In the genomic region with DNA sequence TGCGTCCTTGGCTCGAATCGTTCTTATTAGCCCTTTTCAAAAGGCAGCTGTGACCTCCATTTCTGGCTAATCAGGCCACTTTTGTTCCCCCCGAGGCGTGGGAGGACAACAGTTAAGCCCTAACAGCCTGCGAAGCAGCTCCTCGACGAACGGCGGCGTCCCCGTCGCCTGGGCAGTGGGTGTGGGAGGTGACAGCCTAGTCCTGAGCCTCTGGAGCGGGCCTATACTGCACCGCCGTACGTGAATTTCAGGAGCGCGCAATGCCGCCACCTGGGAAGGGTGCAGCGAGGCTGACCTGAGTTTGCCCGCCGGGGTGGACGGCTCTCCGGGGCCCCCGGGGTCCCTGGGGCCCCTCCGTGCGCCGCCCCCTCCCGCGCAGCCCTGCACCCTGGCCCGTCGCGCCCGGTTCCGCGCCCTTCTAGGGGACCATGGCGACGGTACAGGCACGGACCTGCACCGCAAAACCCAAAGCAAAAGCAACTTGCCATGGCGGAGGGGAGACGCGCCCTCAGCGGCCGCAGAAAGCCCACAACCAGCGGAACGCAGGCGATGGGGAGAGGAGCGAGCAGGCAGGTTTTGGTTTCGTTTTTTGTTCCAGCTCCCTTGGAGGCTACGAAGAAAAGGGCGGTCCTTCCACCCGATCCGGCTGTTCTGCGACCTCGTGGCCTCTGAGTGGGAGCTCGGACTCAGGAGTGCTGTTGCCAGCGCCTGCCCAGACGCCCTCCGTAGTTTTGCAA, we compare ENCODE assay signal across 1 cellular context.
A peak's percentile ranks its signal among the peaks of the same experiment; 100 is the strongest.
TF ChIP-seq lines count a peak whose summit lies in the region.

RBM43 (minus strand) TSS at position 624 of the 737 bp plus-strand sequence; CDS start at position 488, 136 bp downstream.

TF ChIP-seq in K562, 482 proteins besides CTCF, POLR2A, EP300 and RAD21 (continued from another document and continues in another):
- TF ChIP-seq, protein P1, sequence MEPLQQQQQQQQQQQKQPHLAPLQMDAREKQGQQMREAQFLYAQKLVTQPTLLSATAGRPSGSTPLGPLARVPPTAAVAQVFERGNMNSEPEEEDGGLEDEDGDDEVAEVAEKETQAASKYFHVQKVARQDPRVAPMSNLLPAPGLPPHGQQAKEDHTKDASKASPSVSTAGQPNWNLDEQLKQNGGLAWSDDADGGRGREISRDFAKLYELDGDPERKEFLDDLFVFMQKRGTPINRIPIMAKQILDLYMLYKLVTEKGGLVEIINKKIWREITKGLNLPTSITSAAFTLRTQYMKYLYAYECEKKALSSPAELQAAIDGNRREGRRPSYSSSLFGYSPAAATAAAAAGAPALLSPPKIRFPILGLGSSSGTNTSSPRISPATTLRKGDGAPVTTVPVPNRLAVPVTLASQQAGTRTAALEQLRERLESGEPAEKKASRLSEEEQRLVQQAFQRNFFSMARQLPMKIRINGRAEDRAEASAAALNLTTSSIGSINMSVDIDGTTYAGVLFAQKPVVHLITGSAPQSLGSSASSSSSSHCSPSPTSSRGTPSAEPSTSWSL (CRISPR knock-in tag; IDR thresholded peaks at IDR 0.05; ENCODE audit: borderline replicate concordance) = no peak
- TF ChIP-seq E2F8 (IDR thresholded peaks at IDR 0.05; ENCODE audit: low read depth, partially characterized antibody) = no peak
- TF ChIP-seq MAFK (IDR thresholded peaks at IDR 0.05; ENCODE audit: low read length) = no peak
- TF ChIP-seq HOXB6 (CRISPR knock-in tag; IDR thresholded peaks at IDR 0.05; ENCODE audit: borderline replicate concordance) = no peak
- TF ChIP-seq BCL6 (CRISPR knock-in tag; IDR thresholded peaks at IDR 0.05) = no peak
- TF ChIP-seq TCF7 (IDR thresholded peaks at IDR 0.05; ENCODE audit: borderline replicate concordance) = no peak; the same call in 1 of the 2 replicates
- TF ChIP-seq BRCA1 (IDR thresholded peaks at IDR 0.05) = no peak
- no peak for TF ChIP-seq BRCA1 (CRISPR knock-in tag; IDR thresholded peaks at IDR 0.05)
- TF ChIP-seq, protein P2, sequence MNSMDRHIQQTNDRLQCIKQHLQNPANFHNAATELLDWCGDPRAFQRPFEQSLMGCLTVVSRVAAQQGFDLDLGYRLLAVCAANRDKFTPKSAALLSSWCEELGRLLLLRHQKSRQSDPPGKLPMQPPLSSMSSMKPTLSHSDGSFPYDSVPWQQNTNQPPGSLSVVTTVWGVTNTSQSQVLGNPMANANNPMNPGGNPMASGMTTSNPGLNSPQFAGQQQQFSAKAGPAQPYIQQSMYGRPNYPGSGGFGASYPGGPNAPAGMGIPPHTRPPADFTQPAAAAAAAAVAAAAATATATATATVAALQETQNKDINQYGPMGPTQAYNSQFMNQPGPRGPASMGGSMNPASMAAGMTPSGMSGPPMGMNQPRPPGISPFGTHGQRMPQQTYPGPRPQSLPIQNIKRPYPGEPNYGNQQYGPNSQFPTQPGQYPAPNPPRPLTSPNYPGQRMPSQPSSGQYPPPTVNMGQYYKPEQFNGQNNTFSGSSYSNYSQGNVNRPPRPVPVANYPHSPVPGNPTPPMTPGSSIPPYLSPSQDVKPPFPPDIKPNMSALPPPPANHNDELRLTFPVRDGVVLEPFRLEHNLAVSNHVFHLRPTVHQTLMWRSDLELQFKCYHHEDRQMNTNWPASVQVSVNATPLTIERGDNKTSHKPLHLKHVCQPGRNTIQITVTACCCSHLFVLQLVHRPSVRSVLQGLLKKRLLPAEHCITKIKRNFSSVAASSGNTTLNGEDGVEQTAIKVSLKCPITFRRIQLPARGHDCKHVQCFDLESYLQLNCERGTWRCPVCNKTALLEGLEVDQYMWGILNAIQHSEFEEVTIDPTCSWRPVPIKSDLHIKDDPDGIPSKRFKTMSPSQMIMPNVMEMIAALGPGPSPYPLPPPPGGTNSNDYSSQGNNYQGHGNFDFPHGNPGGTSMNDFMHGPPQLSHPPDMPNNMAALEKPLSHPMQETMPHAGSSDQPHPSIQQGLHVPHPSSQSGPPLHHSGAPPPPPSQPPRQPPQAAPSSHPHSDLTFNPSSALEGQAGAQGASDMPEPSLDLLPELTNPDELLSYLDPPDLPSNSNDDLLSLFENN (IDR thresholded peaks at IDR 0.05; ENCODE audit: low read depth in 2 of 2, low read length in 2 of 2) = no peak
- no peak for TF ChIP-seq NFE2 (IDR thresholded peaks at IDR 0.05; ENCODE audit: low read depth)
- no peak for TF ChIP-seq STAT5B (CRISPR knock-in tag; IDR thresholded peaks at IDR 0.05)
- TF ChIP-seq ZKSCAN1 (IDR thresholded peaks at IDR 0.05; ENCODE audit: low read depth, low read length) = no peak; the same call in 1 of the 2 replicates
- no peak for TF ChIP-seq HMG20B (CRISPR knock-in tag; IDR thresholded peaks at IDR 0.05)
- TF ChIP-seq, protein P3, sequence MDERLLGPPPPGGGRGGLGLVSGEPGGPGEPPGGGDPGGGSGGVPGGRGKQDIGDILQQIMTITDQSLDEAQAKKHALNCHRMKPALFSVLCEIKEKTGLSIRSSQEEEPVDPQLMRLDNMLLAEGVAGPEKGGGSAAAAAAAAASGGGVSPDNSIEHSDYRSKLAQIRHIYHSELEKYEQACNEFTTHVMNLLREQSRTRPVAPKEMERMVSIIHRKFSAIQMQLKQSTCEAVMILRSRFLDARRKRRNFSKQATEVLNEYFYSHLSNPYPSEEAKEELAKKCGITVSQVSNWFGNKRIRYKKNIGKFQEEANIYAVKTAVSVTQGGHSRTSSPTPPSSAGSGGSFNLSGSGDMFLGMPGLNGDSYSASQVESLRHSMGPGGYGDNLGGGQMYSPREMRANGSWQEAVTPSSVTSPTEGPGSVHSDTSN (CRISPR knock-in tag; IDR thresholded peaks at IDR 0.05; ENCODE audit: low read depth) = no peak
- TF ChIP-seq, protein P3 (tag; conservative IDR thresholded peaks at IDR 0.05; ENCODE audit: low read depth) = no peak
- TF ChIP-seq ERF (CRISPR knock-in tag; IDR thresholded peaks at IDR 0.05) = no peak; the same call in 1 of the 2 replicates
- TF ChIP-seq MIER1 (IDR thresholded peaks at IDR 0.05; ENCODE audit: low read depth) = no peak
- TF ChIP-seq SMAD4 (CRISPR knock-in tag; conservative IDR thresholded peaks at IDR 0.05) = peak; percentile 69
- no peak for TF ChIP-seq POLR3A (IDR thresholded peaks at IDR 0.05; ENCODE audit: borderline replicate concordance, extremely low read depth, insufficient read depth, insufficient read length)
- peak; percentile 88 for TF ChIP-seq ZBTB1 (CRISPR knock-in tag; IDR thresholded peaks at IDR 0.05; ENCODE audit: borderline replicate concordance, low read depth)
- TF ChIP-seq RHOXF2B (CRISPR knock-in tag; conservative IDR thresholded peaks at IDR 0.05) = no peak
- no peak for TF ChIP-seq SLC30A9 (CRISPR knock-in tag; IDR thresholded peaks at IDR 0.05)
- TF ChIP-seq MYNN (IDR thresholded peaks at IDR 0.05) = no peak
- TF ChIP-seq MYNN (CRISPR knock-in tag; IDR thresholded peaks at IDR 0.05) = no peak
- TF ChIP-seq RERE (CRISPR knock-in tag; IDR thresholded peaks at IDR 0.05; ENCODE audit: borderline replicate concordance) = 0 out of 2 replicates have a peak, but pooled peaks have one; percentile 69
- TF ChIP-seq HMGN3 (IDR thresholded peaks at IDR 0.05; ENCODE audit: borderline replicate concordance, extremely low read depth, insufficient read length, low read depth, low read length) = peak; percentile 66
- TF ChIP-seq, protein P4, sequence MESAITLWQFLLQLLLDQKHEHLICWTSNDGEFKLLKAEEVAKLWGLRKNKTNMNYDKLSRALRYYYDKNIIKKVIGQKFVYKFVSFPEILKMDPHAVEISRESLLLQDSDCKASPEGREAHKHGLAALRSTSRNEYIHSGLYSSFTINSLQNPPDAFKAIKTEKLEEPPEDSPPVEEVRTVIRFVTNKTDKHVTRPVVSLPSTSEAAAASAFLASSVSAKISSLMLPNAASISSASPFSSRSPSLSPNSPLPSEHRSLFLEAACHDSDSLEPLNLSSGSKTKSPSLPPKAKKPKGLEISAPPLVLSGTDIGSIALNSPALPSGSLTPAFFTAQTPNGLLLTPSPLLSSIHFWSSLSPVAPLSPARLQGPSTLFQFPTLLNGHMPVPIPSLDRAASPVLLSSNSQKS (CRISPR knock-in tag; IDR thresholded peaks at IDR 0.05) = no peak
- TF ChIP-seq SMARCC2 (IDR thresholded peaks at IDR 0.05; ENCODE audit: low read depth) = no peak
- TF ChIP-seq, protein P5, sequence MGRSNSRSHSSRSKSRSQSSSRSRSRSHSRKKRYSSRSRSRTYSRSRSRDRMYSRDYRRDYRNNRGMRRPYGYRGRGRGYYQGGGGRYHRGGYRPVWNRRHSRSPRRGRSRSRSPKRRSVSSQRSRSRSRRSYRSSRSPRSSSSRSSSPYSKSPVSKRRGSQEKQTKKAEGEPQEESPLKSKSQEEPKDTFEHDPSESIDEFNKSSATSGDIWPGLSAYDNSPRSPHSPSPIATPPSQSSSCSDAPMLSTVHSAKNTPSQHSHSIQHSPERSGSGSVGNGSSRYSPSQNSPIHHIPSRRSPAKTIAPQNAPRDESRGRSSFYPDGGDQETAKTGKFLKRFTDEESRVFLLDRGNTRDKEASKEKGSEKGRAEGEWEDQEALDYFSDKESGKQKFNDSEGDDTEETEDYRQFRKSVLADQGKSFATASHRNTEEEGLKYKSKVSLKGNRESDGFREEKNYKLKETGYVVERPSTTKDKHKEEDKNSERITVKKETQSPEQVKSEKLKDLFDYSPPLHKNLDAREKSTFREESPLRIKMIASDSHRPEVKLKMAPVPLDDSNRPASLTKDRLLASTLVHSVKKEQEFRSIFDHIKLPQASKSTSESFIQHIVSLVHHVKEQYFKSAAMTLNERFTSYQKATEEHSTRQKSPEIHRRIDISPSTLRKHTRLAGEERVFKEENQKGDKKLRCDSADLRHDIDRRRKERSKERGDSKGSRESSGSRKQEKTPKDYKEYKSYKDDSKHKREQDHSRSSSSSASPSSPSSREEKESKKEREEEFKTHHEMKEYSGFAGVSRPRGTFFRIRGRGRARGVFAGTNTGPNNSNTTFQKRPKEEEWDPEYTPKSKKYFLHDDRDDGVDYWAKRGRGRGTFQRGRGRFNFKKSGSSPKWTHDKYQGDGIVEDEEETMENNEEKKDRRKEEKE (IDR thresholded peaks at IDR 0.05; ENCODE audit: borderline replicate concordance in 1 of 2, control insufficient read depth in 1 of 2, low read depth in 2 of 2, low read length in 1 of 2) = 0 out of 4 replicates have a peak, but pooled peaks of 1 of the 2 experiments have one; percentile 19
- TF ChIP-seq ZNF584 (CRISPR knock-in tag; IDR thresholded peaks at IDR 0.05; ENCODE audit: low read depth) = no peak; the same call in 1 of the 2 replicates
- TF ChIP-seq, protein P6, sequence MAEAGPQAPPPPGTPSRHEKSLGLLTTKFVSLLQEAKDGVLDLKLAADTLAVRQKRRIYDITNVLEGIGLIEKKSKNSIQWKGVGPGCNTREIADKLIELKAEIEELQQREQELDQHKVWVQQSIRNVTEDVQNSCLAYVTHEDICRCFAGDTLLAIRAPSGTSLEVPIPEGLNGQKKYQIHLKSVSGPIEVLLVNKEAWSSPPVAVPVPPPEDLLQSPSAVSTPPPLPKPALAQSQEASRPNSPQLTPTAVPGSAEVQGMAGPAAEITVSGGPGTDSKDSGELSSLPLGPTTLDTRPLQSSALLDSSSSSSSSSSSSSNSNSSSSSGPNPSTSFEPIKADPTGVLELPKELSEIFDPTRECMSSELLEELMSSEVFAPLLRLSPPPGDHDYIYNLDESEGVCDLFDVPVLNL (CRISPR knock-in tag; IDR thresholded peaks at IDR 0.05; ENCODE audit: low read depth) = no peak
